In the genomic region with DNA sequence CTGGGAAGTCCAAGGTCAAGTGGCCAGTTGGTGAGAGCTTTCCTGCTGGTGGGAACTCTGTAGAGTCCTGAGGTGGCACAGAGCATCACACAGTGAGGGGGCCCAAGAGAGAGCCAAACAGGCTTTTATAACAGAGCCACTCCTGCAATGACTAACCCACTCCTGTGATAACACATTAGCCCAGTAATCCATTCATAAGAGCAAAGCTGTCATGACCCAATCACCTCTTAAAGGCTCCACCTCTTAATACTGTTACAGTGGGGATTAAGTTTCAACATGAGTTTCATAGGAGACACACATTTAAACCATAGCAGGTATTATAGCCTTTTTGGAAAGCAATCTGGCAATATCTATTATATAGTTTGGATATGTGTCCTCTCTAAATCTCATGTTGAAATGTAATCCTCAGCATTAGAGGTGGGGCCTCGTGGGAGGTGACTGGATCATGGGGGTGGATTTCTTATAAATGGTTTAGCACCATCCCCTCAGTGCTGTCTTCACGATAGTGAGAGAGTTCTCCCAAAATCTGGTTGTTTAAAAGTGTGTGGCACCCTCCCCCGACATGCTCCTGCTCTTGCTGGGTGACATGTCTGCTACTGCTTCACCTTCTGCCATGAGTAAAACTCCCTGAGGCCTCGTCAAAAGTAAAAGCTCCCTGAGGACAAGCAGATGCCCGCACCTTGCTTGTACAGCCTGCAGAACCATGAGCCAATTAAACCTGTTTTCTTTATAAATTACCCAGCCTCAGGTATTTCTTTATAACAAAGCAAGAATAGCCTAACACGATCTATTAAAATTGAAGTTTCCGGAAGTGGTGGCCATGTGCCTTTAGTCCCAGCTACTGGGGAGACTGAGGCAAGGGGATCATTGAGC, we compare ENCODE assay signal across 14 cellular contexts.
DNase-seq lines count a peak whose midpoint lies in the region; ATAC-seq and TF ChIP-seq lines count a peak whose summit lies in the region.
"Had no signal": no experiment of that assay in that cellular context is flagged by ENCODE, and none has a peak within 500 bp of the region (broad histone marks: within the 10 kb centered on the region; RNA-seq: fewer than 3 reads in every experiment).

No MANE protein-coding gene starts in this region.

- H4K20me1 ChIP-seq in HCT116 (ENCODE audit: insufficient read depth) = no peaks in the 10 kb centered on the region

- TF ChIP-seq RAD21 in HCT116 (IDR thresholded peaks at IDR 0.05; ENCODE audit: low read depth) = no peak

- DNase-seq in CD4-positive, CD25-positive, alpha-beta regulatory T cell = peak in 1 of 3 donors; percentile 35
- DNase-seq in HCT116 (ENCODE audit: low read depth, low spot score) (no peak), SW480 (ENCODE audit: low spot score) (peak; percentile 87), head of caudate nucleus (peak in 23 of 42 donors; percentile 33 to 78 (median 57)), H7 (no peak)
- DNase-seq: activated naive CD8-positive, alpha-beta T cell treated with anti-CD3 and anti-CD28 coated beads, Interleukin-2, amount 10 ng/mL, durations not matched to agents 7 days and 5 days; Caco-2; colonic mucosa; naive thymus-derived CD4-positive, alpha-beta T cell; NCI-H1105 treated with DMSO at 0.1 percent for 48 hours had no signal

- CTCF ChIA-PET in HCT116 (lab: Charles Lee) = interaction anchor here (3.3 kb wide), 1 partner anchor 21 kb away, joined by 11 read pairs; no protein-coding TSS in a partner anchor

- no peaks in the 10 kb centered on the region for H3K27me3 Mint-ChIP-seq in CD4-positive, CD25-positive, alpha-beta regulatory T cell
- H3K27me3 Mint-ChIP-seq: activated naive CD8-positive, alpha-beta T cell treated with anti-CD3 and anti-CD28 coated beads, Interleukin-2, amount 10 ng/mL, durations not matched to agents 7 days and 5 days; naive thymus-derived CD4-positive, alpha-beta T cell had no signal

- H3K9me3 Mint-ChIP-seq in CD4-positive, CD25-positive, alpha-beta regulatory T cell = no peaks in the 10 kb centered on the region
- H3K9me3 Mint-ChIP-seq: activated naive CD8-positive, alpha-beta T cell treated with anti-CD3 and anti-CD28 coated beads, Interleukin-2, amount 10 ng/mL, durations not matched to agents 7 days and 5 days had no signal

- peaks cover 60% of the 10 kb centered on the region for H3K4me1 ChIP-seq in CD4-positive, CD25-positive, alpha-beta regulatory T cell (ENCODE audit: control insufficient read depth, insufficient read depth, low read length, poor library complexity, severe bottlenecking)
- H3K4me1 ChIP-seq in HCT116 (ENCODE audit: control insufficient read depth in 1 of 2, insufficient read depth in 2 of 2, low read length in 2 of 2) = peaks cover 65 to 75% of the 10 kb centered on the region in 2 experiments
- H3K4me1 ChIP-seq: colonic mucosa had no signal

- no peaks in the 10 kb centered on the region for H3K9me2 ChIP-seq in HCT116 (ENCODE audit: insufficient read depth)

- TF ChIP-seq CTCF in HCT116 (IDR thresholded peaks at IDR 0.05 in 2 of 3, conservative IDR thresholded peaks at IDR 0.05 in 1 of 3; ENCODE audit: borderline replicate concordance in 1 of 3, insufficient read depth in 1 of 3, low read depth in 2 of 3, low read length in 2 of 3) = no peak

- peak overlapping the region; percentile 51 for H3K4me2 ChIP-seq in HCT116 (ENCODE audit: low read length)

- no peaks in the 10 kb centered on the region for H3K9me3 ChIP-seq in CD4-positive, CD25-positive, alpha-beta regulatory T cell (ENCODE audit: control insufficient read depth in 2 of 2, low read length in 2 of 2)
- H3K9me3 ChIP-seq in HCT116 (ENCODE audit: control insufficient read depth in 1 of 2, insufficient read depth in 1 of 2, low read depth in 1 of 2, low read length in 2 of 2) = no peaks in the 10 kb centered on the region
- H3K9me3 ChIP-seq: Caco-2, colonic mucosa, right atrium auricular region, suprapubic skin had no signal

- H3K4me3 Mint-ChIP-seq in CD4-positive, CD25-positive, alpha-beta regulatory T cell = no peak overlapping the region
- H3K4me3 Mint-ChIP-seq: activated naive CD8-positive, alpha-beta T cell treated with anti-CD3 and anti-CD28 coated beads, Interleukin-2, amount 10 ng/mL, durations not matched to agents 7 days and 5 days; naive thymus-derived CD4-positive, alpha-beta T cell had no signal

- intact Hi-C loops in HCT116 (cut with micrococcal nuclease) (loop anchor here (5.0 to 10.0 kb wide), 4 partner anchors 51 to 548 kb away; a partner anchor contains a TSS), head of caudate nucleus (cut with DNase I) (no loop called here)

- POLR2A ChIA-PET in HCT116 (lab: Charles Lee) = interaction anchor here (1.4 kb wide), 1 partner anchor 9 kb away, joined by 4 read pairs; no protein-coding TSS in a partner anchor

- H3K9ac ChIP-seq in HCT116 (ENCODE audit: low read length) = no peak overlapping the region

- no peaks in the 10 kb centered on the region for H3K79me2 ChIP-seq in HCT116 (ENCODE audit: insufficient read depth, low read length)

- peak overlapping the region in 2 of 3 donors; percentile 25 to 64 for H3K27ac Mint-ChIP-seq in CD4-positive, CD25-positive, alpha-beta regulatory T cell

- BruUV-seq in HCT116 (replicated peaks; lab: Mats Ljungman, UMichigan) = no TSS peak

- H3K4me3 ChIP-seq in CD4-positive, CD25-positive, alpha-beta regulatory T cell (ENCODE audit: low read depth, low read length) = no peak overlapping the region
- H3K4me3 ChIP-seq in HCT116 (replicated peaks in 1 of 2; ENCODE audit: low read depth in 1 of 2, low read length in 2 of 2) (peak overlapping the region in 1 of 2 experiments; percentile 6; a peak in 1 of 4 replicates), H7 (ENCODE audit: insufficient read depth, low read depth, low read length) (no peak overlapping the region)
- H3K4me3 ChIP-seq: colonic mucosa, right atrium auricular region, suprapubic skin had no signal

- TF ChIP-seq POLR2A in HCT116 (IDR thresholded peaks at IDR 0.05; ENCODE audit: borderline replicate concordance, extremely low read depth, insufficient read depth, insufficient read length) = no peak

- no peak for ATAC-seq in CD4-positive, CD25-positive, alpha-beta regulatory T cell (ENCODE audit: low read depth in 2 of 2)
- ATAC-seq in HCT116 (peak; percentile 26), GM18517 (IDR thresholded peaks at IDR 0.05; ENCODE audit: unreplicated experiment) (no peak), HG02981 (IDR thresholded peaks at IDR 0.05; ENCODE audit: unreplicated experiment) (no peak)
- ATAC-seq: naive thymus-derived CD4-positive, alpha-beta T cell had no signal

- no peak overlapping the region for H3K27ac ChIP-seq in CD4-positive, CD25-positive, alpha-beta regulatory T cell (ENCODE audit: insufficient read depth, low read length, poor library complexity, severe bottlenecking)
- no peak overlapping the region for H3K27ac ChIP-seq in HCT116 (ENCODE audit: low read depth, low read length)
- H3K27ac ChIP-seq: colonic mucosa, right atrium auricular region, suprapubic skin had no signal

- peaks cover 26 to 73% (median 57%) of the 10 kb centered on the region in 4 donors for H3K4me1 Mint-ChIP-seq in CD4-positive, CD25-positive, alpha-beta regulatory T cell

- no peaks in the 10 kb centered on the region for H3K36me3 ChIP-seq in CD4-positive, CD25-positive, alpha-beta regulatory T cell (ENCODE audit: control insufficient read depth, insufficient read depth, low read length)
- H3K36me3 ChIP-seq in HCT116 (ENCODE audit: control insufficient read depth in 1 of 2, insufficient read depth in 2 of 2, low read length in 2 of 2) (no peaks in the 10 kb centered on the region), H7 (replicated peaks; ENCODE audit: control insufficient read depth, insufficient read depth, low read length) (no peaks in the 10 kb centered on the region)
- H3K36me3 ChIP-seq: colonic mucosa, right atrium auricular region, suprapubic skin had no signal

- H2AFZ ChIP-seq in HCT116 (ENCODE audit: low read depth, low read length, poor library complexity, severe bottlenecking) = no peak overlapping the region

- no peaks in the 10 kb centered on the region for H3K27me3 ChIP-seq in CD4-positive, CD25-positive, alpha-beta regulatory T cell (ENCODE audit: control insufficient read depth, insufficient read depth, low read length)
- H3K27me3 ChIP-seq in HCT116 (ENCODE audit: insufficient read depth, low read length) (no peaks in the 10 kb centered on the region), H7 (ENCODE audit: control insufficient read depth, insufficient read depth, low read length) (no peaks in the 10 kb centered on the region)
- H3K27me3 ChIP-seq: colonic mucosa, right atrium auricular region, suprapubic skin had no signal

- RAD21 ChIA-PET in HCT116 (lab: Charles Lee; ENCODE audit: low non-redundant PET in 1 of 2, low total read pairs in 2 of 2, uncharacterized antibody in 2 of 2, unreplicated experiment in 2 of 2) = no interaction called here

- H3K36me3 Mint-ChIP-seq in CD4-positive, CD25-positive, alpha-beta regulatory T cell = no peaks in the 10 kb centered on the region

TF ChIP-seq in HCT116, 20 proteins besides CTCF, POLR2A, EP300 and RAD21:
- peak; percentile 20; the same call in 1 of the 2 replicates for TF ChIP-seq FOSL1 (IDR thresholded peaks at IDR 0.05; ENCODE audit: low read depth)
- TF ChIP-seq EZH2phosphoT487 (IDR thresholded peaks at IDR 0.05; ENCODE audit: borderline replicate concordance) = no peak
- peak; percentile 27; the same call in 1 of the 2 replicates for TF ChIP-seq CEBPB (IDR thresholded peaks at IDR 0.05; ENCODE audit: low read depth)

Comparison
In these comparisons a context has a peak if more than half of its experiments do, and no peak if none do; other contexts are left out.
1. DNase-seq: peak in SW480 (single experiment) and head of caudate nucleus (23 of 42); none in HCT116 (single experiment) and H7 (single experiment).